ENCODE assay signal across 1 cellular context in genomic region chr3:99332726-99333125, GRCh38.
TF ChIP-seq lines count a peak whose summit lies in the region.

No MANE protein-coding gene starts in this region.

TF ChIP-seq in WTC11, 78 proteins besides CTCF, POLR2A, EP300 and RAD21 (continued from another document):
- no peak for TF ChIP-seq USF1 (CRISPR knock-in tag; IDR thresholded peaks at IDR 0.05)
- TF ChIP-seq ZNF512 (CRISPR knock-in tag; IDR thresholded peaks at IDR 0.05; ENCODE audit: borderline replicate concordance), result no peak
- TF ChIP-seq GABPB1 (CRISPR knock-in tag; IDR thresholded peaks at IDR 0.05), result no peak
- no peak for TF ChIP-seq ZMAT4 (CRISPR knock-in tag; IDR thresholded peaks at IDR 0.05)
